In genomic region chr3:143831208-143831607, GRCh38 we compare ENCODE assay signal across 8 cellular contexts. TPM values are rescaled to one million over a fixed set of nuclear protein-coding genes. Genes with fewer than 3 reads are reported as not detected.
DNase-seq lines count a peak whose midpoint lies in the region; ATAC-seq and TF ChIP-seq lines count a peak whose summit lies in the region.

No MANE protein-coding gene starts in this region.

- H3K9me3 Mint-ChIP-seq in effector memory CD8-positive, alpha-beta T cell, result peaks cover 0 to 5% of the 10 kb centered on the region in 2 donors

- H3K9me3 ChIP-seq in tibial artery, result no peaks in the 10 kb centered on the region

- peaks cover 26 to 36% of the 10 kb centered on the region in 2 donors for H3K4me1 Mint-ChIP-seq in effector memory CD8-positive, alpha-beta T cell (ENCODE audit: low read depth in 2 of 2)

- ATAC-seq in GM19395 (IDR thresholded peaks at IDR 0.05; ENCODE audit: unreplicated experiment), result peak; percentile 47
- no peak for ATAC-seq in effector memory CD8-positive, alpha-beta T cell (replicated peaks)

- peak overlapping the region in 1 of 2 donors; percentile 45 for H3K4me3 Mint-ChIP-seq in effector memory CD8-positive, alpha-beta T cell

- in situ Hi-C loops in ACHN (cut with HindIII; ENCODE audit: low pct_ligation_motif_present, low pct_unique_long_range_greater_than_20kb, low sequenced_read_pairs), result no loop called here

- H3K27ac ChIP-seq in tibial artery, result no peak overlapping the region

- intact Hi-C loops in tibial artery (cut with DNase I; ENCODE audit: low total_unique reads), result no loop called here

- DNase-seq in ACHN (peak; percentile 31), HS-5 (ENCODE audit: low read depth) (peak; percentile 58), fibroblast of gingiva (ENCODE audit: low read depth) (peak; percentile 58), occipital lobe (lab: John Stamatoyannopoulos, UW) (no peak), NCI-H2196 (lab: John Stamatoyannopoulos, UW; ENCODE audit: unreplicated experiment) (no peak), tibial artery (no peak)
- DNase-seq in effector memory CD8-positive, alpha-beta T cell, result no peak

- no peak for TF ChIP-seq CTCF in tibial artery (IDR thresholded peaks at IDR 0.05)

- H3K36me3 Mint-ChIP-seq in effector memory CD8-positive, alpha-beta T cell (ENCODE audit: insufficient read depth), result no peaks in the 10 kb centered on the region

- H3K4me1 ChIP-seq in tibial artery, result peaks cover 0 to 19% (median 5%) of the 10 kb centered on the region in 4 donors

- H3K4me3 ChIP-seq in tibial artery, result no peak overlapping the region

- peak overlapping the region in 1 of 2 donors; percentile 38 for H3K27ac Mint-ChIP-seq in effector memory CD8-positive, alpha-beta T cell

- H3K27me3 ChIP-seq in tibial artery, result no peaks in the 10 kb centered on the region

- H3K27me3 Mint-ChIP-seq in effector memory CD8-positive, alpha-beta T cell, result no peaks in the 10 kb centered on the region

- H3K36me3 ChIP-seq in tibial artery, result no peaks in the 10 kb centered on the region

RNA-seq across cellular contexts. Expression of gene SLC9A9, which starts 17.1 kb away (rescaled TPM):
- total RNA-seq in occipital lobe, result 7.3 TPM

Comparison
In these comparisons a context has a peak if more than half of its experiments do, and no peak if none do; other contexts are left out.
1. DNase-seq: peak in ACHN (single experiment), HS-5 (single experiment) and fibroblast of gingiva (single experiment); none in effector memory CD8-positive, alpha-beta T cell (0 of 3), occipital lobe (single experiment), NCI-H2196 (single experiment) and tibial artery (0 of 2).